15 cellular contexts compared by ENCODE assay signal in the genomic region with DNA sequence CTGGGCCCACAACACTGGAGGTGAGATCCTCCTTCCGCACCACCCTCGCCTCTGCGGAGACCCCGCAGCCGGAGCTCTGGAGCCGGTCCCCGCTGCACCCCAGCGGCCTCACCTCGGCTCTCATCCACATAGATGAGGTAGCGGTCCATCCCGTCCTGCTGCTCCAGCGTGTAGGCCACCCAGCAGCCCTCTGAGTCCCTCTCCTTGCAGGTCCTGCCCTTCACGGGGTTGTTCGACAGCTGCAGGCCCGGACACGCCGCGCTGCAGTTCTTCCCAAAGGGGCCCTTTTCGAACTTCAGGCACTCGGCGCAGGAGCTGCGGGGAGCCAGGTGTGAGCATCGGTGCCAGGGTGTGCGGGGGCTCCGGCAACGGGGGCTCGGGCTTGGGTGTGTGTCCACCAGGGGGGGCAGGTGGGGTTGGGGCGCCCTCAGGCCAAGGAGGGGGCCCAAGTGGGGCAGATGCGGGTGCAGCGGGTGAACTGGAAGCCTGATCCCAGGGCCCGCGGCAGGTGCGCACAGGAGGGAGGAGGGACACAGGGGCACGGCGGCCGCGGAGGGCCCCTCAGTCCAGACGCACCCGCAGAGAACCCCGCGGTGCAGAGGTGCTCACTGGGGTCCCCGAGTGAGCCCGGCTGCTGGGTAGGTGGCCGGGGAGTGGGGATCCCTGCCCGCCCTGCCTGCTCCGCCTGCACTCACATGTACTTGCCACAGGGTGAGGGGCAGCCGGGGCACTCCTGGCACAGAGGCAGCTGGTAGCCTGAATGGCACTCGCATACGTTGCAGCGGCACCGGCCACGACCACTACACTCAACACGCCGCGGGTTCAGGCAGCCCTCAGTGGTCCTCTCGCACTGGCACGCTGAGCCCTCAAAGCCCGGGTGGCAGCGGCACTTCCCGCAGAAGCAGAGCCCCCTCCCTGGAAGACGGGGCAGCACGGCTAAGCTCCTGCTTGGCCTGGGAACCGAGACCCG. TPM values are rescaled to one million over a fixed set of nuclear protein-coding genes. Genes with fewer than 3 reads are reported as not detected.
"Had no signal": no experiment of that assay in that cellular context is flagged by ENCODE, and none has a peak within 500 bp of the region (broad histone marks: within the 10 kb centered on the region; RNA-seq: fewer than 3 reads in every experiment).

No MANE protein-coding gene starts in this region.

- H3K9me3 ChIP-seq: ovary, tibial nerve, vagina had no signal

- DNase-seq: activated CD4-positive, alpha-beta memory T cell treated with anti-CD3 and anti-CD28 coated beads for 36 hours; activated CD4-positive, alpha-beta T cell treated with anti-CD3 and anti-CD28 coated beads for 36 hours; activated CD8-positive, alpha-beta memory T cell treated with anti-CD3 and anti-CD28 coated beads, Interleukin-2, amount 10 ng/mL, durations not matched to agents 7 days and 5 days; activated effector memory CD4-positive, alpha-beta T cell treated with Interleukin-2 at 50 U/mL for 16 hours; activated T-cell treated with anti-CD3 and anti-CD28 coated beads, Interleukin-2, amount 50 U/mL, for 4 hours; hypothalamus; kidney; ovary; T-helper 17 cell had no signal

- H3K27me3 Mint-ChIP-seq: activated CD4-positive, alpha-beta memory T cell treated with anti-CD3 and anti-CD28 coated beads for 36 hours; activated CD4-positive, alpha-beta T cell treated with anti-CD3 and anti-CD28 coated beads for 36 hours; activated CD8-positive, alpha-beta memory T cell treated with anti-CD3 and anti-CD28 coated beads, Interleukin-2, amount 10 ng/mL, durations not matched to agents 7 days and 5 days; stimulated activated memory B cell treated with anti-CD40 and anti-IgM and Interleukin-4, amounts not matched to agents 10 μg/mL and 1 μg/mL and 100 μg/mL, for 72 hours; T-helper 17 cell had no signal

- H3K27ac Mint-ChIP-seq: activated CD4-positive, alpha-beta memory T cell treated with anti-CD3 and anti-CD28 coated beads for 36 hours; activated CD4-positive, alpha-beta T cell treated with anti-CD3 and anti-CD28 coated beads for 36 hours; activated CD8-positive, alpha-beta memory T cell treated with anti-CD3 and anti-CD28 coated beads, Interleukin-2, amount 10 ng/mL, durations not matched to agents 7 days and 5 days; stimulated activated memory B cell treated with anti-CD40 and anti-IgM and Interleukin-4, amounts not matched to agents 10 μg/mL and 1 μg/mL and 100 μg/mL, for 72 hours; T-helper 17 cell had no signal

- H3K9me3 Mint-ChIP-seq: activated CD4-positive, alpha-beta memory T cell treated with anti-CD3 and anti-CD28 coated beads for 36 hours; activated naive CD4-positive, alpha-beta T cell treated with anti-CD3 and anti-CD28 coated beads, Interleukin-2, amount 50 U/mL, for 72 hours; activated T-cell treated with anti-CD3 and anti-CD28 coated beads, Interleukin-2, amount 50 U/mL, for 4 hours; stimulated activated memory B cell treated with anti-CD40 and anti-IgM and Interleukin-4, amounts not matched to agents 10 μg/mL and 1 μg/mL and 100 μg/mL, for 72 hours had no signal

- H3K36me3 ChIP-seq: cardiac muscle cell, ovary, tibial nerve, vagina had no signal

- ATAC-seq: activated CD4-positive, alpha-beta T cell treated with anti-CD3 and anti-CD28 coated beads for 36 hours; activated CD8-positive, alpha-beta memory T cell treated with anti-CD3 and anti-CD28 coated beads, Interleukin-2, amount 10 ng/mL, durations not matched to agents 7 days and 5 days; activated naive CD4-positive, alpha-beta T cell treated with anti-CD3 and anti-CD28 coated beads, Interleukin-2, amount 50 U/mL, for 72 hours; activated T-cell treated with anti-CD3 and anti-CD28 coated beads, Interleukin-2, amount 50 U/mL, for 4 hours; stimulated activated memory B cell treated with anti-CD40 and anti-IgM and Interleukin-4, amounts not matched to agents 10 μg/mL and 1 μg/mL and 100 μg/mL, for 72 hours; T-helper 17 cell had no signal

- H3K4me1 ChIP-seq: tibial nerve, vagina had no signal

- H3K4me3 Mint-ChIP-seq: activated CD4-positive, alpha-beta memory T cell treated with anti-CD3 and anti-CD28 coated beads for 36 hours; activated CD4-positive, alpha-beta T cell treated with anti-CD3 and anti-CD28 coated beads for 36 hours; activated CD8-positive, alpha-beta memory T cell treated with anti-CD3 and anti-CD28 coated beads, Interleukin-2, amount 10 ng/mL, durations not matched to agents 7 days and 5 days; activated T-cell treated with anti-CD3 and anti-CD28 coated beads, Interleukin-2, amount 50 U/mL, for 4 hours; stimulated activated memory B cell treated with anti-CD40 and anti-IgM and Interleukin-4, amounts not matched to agents 10 μg/mL and 1 μg/mL and 100 μg/mL, for 72 hours; T-helper 17 cell had no signal

- H3K27me3 ChIP-seq: cardiac muscle cell, ovary, tibial nerve, vagina had no signal

- H3K27ac ChIP-seq: cardiac muscle cell, ovary, tibial nerve, vagina had no signal

- H3K4me3 ChIP-seq: cardiac muscle cell, ovary, tibial nerve, vagina had no signal

RNA-seq across cellular contexts. Expression of gene ITGB2, which starts 31.8 kb away (rescaled TPM):
- polyA plus RNA-seq: neural cell had no signal
